In genomic region chr6:146028250-146028789, GRCh38 we compare ENCODE assay signal across 9 cellular contexts. TPM values are rescaled to one million over a fixed set of nuclear protein-coding genes. Genes with fewer than 3 reads are reported as not detected.
DNase-seq lines count a peak whose midpoint lies in the region; ATAC-seq lines count a peak whose summit lies in the region.
"Had no signal": no experiment of that assay in that cellular context is flagged by ENCODE, and none has a peak within 500 bp of the region (broad histone marks: within the 10 kb centered on the region; RNA-seq: fewer than 3 reads in every experiment).

No MANE protein-coding gene starts in this region.

- intact Hi-C loops in sciatic nerve (cut with DNase I): no loop called here

- ATAC-seq in GM21786 (IDR thresholded peaks at IDR 0.05; ENCODE audit: unreplicated experiment) (peak; percentile 49), sciatic nerve (peak; percentile 79), GM21381 (IDR thresholded peaks at IDR 0.05; ENCODE audit: unreplicated experiment) (no peak)

- DNase-seq in DMS53 (lab: John Stamatoyannopoulos, UW) (peak; percentile 71), NCI-H460 (ENCODE audit: extremely low read depth, low read depth) (peak; percentile 36), amniotic stem cell (lab: John Stamatoyannopoulos, UW) (peak; percentile 23), hypothalamus (lab: John Stamatoyannopoulos, UW) (peak in 27 of 51 donors; percentile 3 to 56 (median 20)), sciatic nerve (ENCODE audit: low spot score) (peak; percentile 69), cerebellar nuclear complex (lab: John Stamatoyannopoulos, UW) (no peak)

RNA-seq across cellular contexts. Expression of gene GRM1, which starts 0.5 kb away (rescaled TPM):
- not detected in 2 replicates for total RNA-seq in NCI-H460 (2014; rRNA removed; shearing (Covaris generic))
- polyA plus RNA-seq in NCI-H460 (2014; cell fraction: nucleus; rRNA removed): 0.04 TPM in 1 of 2 replicates, not detected in the other
- 0.45 TPM for total RNA-seq in sciatic nerve
- polyA plus RNA-seq: IgD-negative memory B cell had no signal

Comparison
In these comparisons a context has a peak if more than half of its experiments do, and no peak if none do; other contexts are left out.
1. DNase-seq: peak in DMS53 (single experiment), NCI-H460 (single experiment), amniotic stem cell (single experiment), hypothalamus (27 of 51) and sciatic nerve (single experiment); none in cerebellar nuclear complex (0 of 2).